8 cellular contexts compared by ENCODE assay signal in the genomic region with DNA sequence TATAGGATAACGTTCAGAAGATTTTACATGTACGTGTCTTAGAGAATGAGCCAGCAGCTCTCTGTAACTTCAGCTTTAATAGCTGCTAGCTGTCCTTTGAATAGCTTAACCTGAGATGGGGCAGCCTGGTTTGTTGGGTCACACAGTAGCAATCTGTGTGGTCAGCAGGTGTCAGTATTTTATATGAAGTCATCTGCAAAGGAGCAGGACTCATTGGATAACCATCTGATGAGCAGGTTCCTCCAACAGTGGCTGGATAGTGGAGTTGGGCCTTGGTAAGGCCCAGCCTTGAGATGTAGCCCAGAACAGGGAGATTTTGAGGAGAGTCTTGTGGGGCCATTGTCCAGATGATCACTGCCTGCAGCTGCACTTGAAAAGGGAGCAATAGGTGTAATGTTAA. TPM values are rescaled to one million over a fixed set of nuclear protein-coding genes. Genes with fewer than 3 reads are reported as not detected.
DNase-seq lines count a peak whose midpoint lies in the region; ATAC-seq and TF ChIP-seq lines count a peak whose summit lies in the region.
"Had no signal": no experiment of that assay in that cellular context is flagged by ENCODE, and none has a peak within 500 bp of the region (broad histone marks: within the 10 kb centered on the region; RNA-seq: fewer than 3 reads in every experiment).

No MANE protein-coding gene starts in this region.

- peaks cover 9% of the 10 kb centered on the region for H3K27me3 Mint-ChIP-seq in activated naive CD8-positive, alpha-beta T cell treated with anti-CD3 and anti-CD28 coated beads for 36 hours

- no peak overlapping the region for H3K4me3 Mint-ChIP-seq in activated naive CD8-positive, alpha-beta T cell treated with anti-CD3 and anti-CD28 coated beads for 36 hours
- H3K4me3 Mint-ChIP-seq: activated T-cell treated with anti-CD3 and anti-CD28 coated beads, Interleukin-2, amount 50 U/mL, for 4 hours had no signal

- peak; percentile 7 for DNase-seq in DMS153 (lab: John Stamatoyannopoulos, UW)
- DNase-seq in DMS153 treated with DMSO at 0.1 percent for 48 hours (lab: John Stamatoyannopoulos, UW; ENCODE audit: unreplicated experiment): no peak
- peak; percentile 47 for DNase-seq in cerebellum (ENCODE audit: low spot score)
- no peak for DNase-seq in retinal pigment epithelial cell (ENCODE audit: low read depth)
- DNase-seq in activated naive CD8-positive, alpha-beta T cell treated with anti-CD3 and anti-CD28 coated beads for 36 hours: no peak
- DNase-seq: activated T-cell treated with anti-CD3 and anti-CD28 coated beads, Interleukin-2, amount 50 U/mL, for 4 hours; SIG-M5 had no signal

- no peak overlapping the region for H3K4me3 ChIP-seq in retinal pigment epithelial cell (ENCODE audit: low read length)

- H3K27ac Mint-ChIP-seq in activated naive CD8-positive, alpha-beta T cell treated with anti-CD3 and anti-CD28 coated beads for 36 hours: no peak overlapping the region

- no peak for ATAC-seq in GM18867 (IDR thresholded peaks at IDR 0.05; ENCODE audit: unreplicated experiment)
- ATAC-seq: activated T-cell treated with anti-CD3 and anti-CD28 coated beads, Interleukin-2, amount 50 U/mL, for 4 hours had no signal

- H3K9me3 Mint-ChIP-seq in activated naive CD8-positive, alpha-beta T cell treated with anti-CD3 and anti-CD28 coated beads for 36 hours: no peaks in the 10 kb centered on the region
- H3K9me3 Mint-ChIP-seq: activated T-cell treated with anti-CD3 and anti-CD28 coated beads, Interleukin-2, amount 50 U/mL, for 4 hours had no signal

- TF ChIP-seq CTCF in retinal pigment epithelial cell (conservative IDR thresholded peaks at IDR 0.05; ENCODE audit: low read depth, low read length): peak; percentile 12

- H3K4me1 Mint-ChIP-seq in activated naive CD8-positive, alpha-beta T cell treated with anti-CD3 and anti-CD28 coated beads for 36 hours: peaks cover 4% of the 10 kb centered on the region

- no peaks in the 10 kb centered on the region for H3K36me3 Mint-ChIP-seq in activated naive CD8-positive, alpha-beta T cell treated with anti-CD3 and anti-CD28 coated beads for 36 hours

RNA-seq across cellular contexts. Expression of a gene that starts 6.4 kb away (rescaled TPM):
- 10.6 TPM for total RNA-seq in cerebellum
- total RNA-seq in activated naive CD8-positive, alpha-beta T cell treated with anti-CD3 and anti-CD28 coated beads for 36 hours: under 1 TPM in 1 of 2 experiments, not detected in 1; 0.06 TPM

RNA-seq across cellular contexts. Expression of a gene that starts 22.3 kb away (rescaled TPM):
- 47.8 TPM for total RNA-seq in cerebellum
- 10 to 100 TPM; 21.4 to 25.4 TPM for total RNA-seq in activated naive CD8-positive, alpha-beta T cell treated with anti-CD3 and anti-CD28 coated beads for 36 hours

RNA-seq across cellular contexts. Expression of a gene that starts 30.9 kb away (rescaled TPM):
- 5.1 TPM for total RNA-seq in cerebellum
- total RNA-seq in activated naive CD8-positive, alpha-beta T cell treated with anti-CD3 and anti-CD28 coated beads for 36 hours: not detected

RNA-seq across cellular contexts. Expression of a gene that starts 45.2 kb away (rescaled TPM):
- not detected for total RNA-seq in cerebellum
- not detected for total RNA-seq in activated naive CD8-positive, alpha-beta T cell treated with anti-CD3 and anti-CD28 coated beads for 36 hours
- total RNA-seq: activated T-cell treated with anti-CD3 and anti-CD28 coated beads, Interleukin-2, amount 50 U/mL, for 4 hours had no signal

RNA-seq across cellular contexts. Expression of a gene that starts 50.6 kb away (rescaled TPM):
- 23.3 TPM for total RNA-seq in cerebellum
- 1 to 10 TPM; 7.4 to 8.5 TPM for total RNA-seq in activated naive CD8-positive, alpha-beta T cell treated with anti-CD3 and anti-CD28 coated beads for 36 hours

Comparison
In these comparisons a context has a peak if more than half of its experiments do, and no peak if none do; other contexts are left out.
1. DNase-seq: peak in DMS153 (single experiment) and cerebellum (single experiment); none in DMS153 treated with DMSO at 0.1 percent for 48 hours (single experiment), retinal pigment epithelial cell (single experiment) and activated naive CD8-positive, alpha-beta T cell treated with anti-CD3 and anti-CD28 coated beads for 36 hours (single experiment).
2. RNA of a gene that starts 6.4 kb away (total RNA-seq): 10.6 TPM in cerebellum (single experiment); 0.06 TPM in activated naive CD8-positive, alpha-beta T cell treated with anti-CD3 and anti-CD28 coated beads for 36 hours; every median in the first group is over 10 times any median in the second.